In genomic region chr5:67006152-67006848, GRCh38 we compare ENCODE assay signal across 11 cellular contexts.
DNase-seq lines count a peak whose midpoint lies in the region; ATAC-seq, FAIRE-seq and TF ChIP-seq lines count a peak whose summit lies in the region.
"Had no signal": no experiment of that assay in that cellular context is flagged by ENCODE, and none has a peak within 500 bp of the region (broad histone marks: within the 10 kb centered on the region; RNA-seq: fewer than 3 reads in every experiment).

No MANE protein-coding gene starts in this region.

- intact Hi-C loops in activated T-helper 2 cell treated with anti-CD3 and anti-CD28 coated beads, Interferon-gamma antibody, Interleukin-2, Interleukin-4, amounts not matched to agents 10 μg/mL and 5 μg/mL and 100 μg/mL, durations not matched to agents 14 hours and 24 hours and 36 hours (cut with micrococcal nuclease) = loop anchor here (10.0 kb wide), 3 partner anchors 1209 to 1429 kb away; partner anchors contain the start of gene PIK3R1

- FAIRE-seq in keratinocyte (lab: Jason Lieb, UNC) = peak; percentile 66

- no peak for TF ChIP-seq POLR2A in GM18505 (IDR thresholded peaks at IDR 0.05; ENCODE audit: borderline replicate concordance, extremely low read depth, insufficient read depth, insufficient read length)

- no peaks in the 10 kb centered on the region for H3K9me3 Mint-ChIP-seq in activated T-cell treated with anti-CD3 and anti-CD28 coated beads, Interleukin-2, amount 50 U/mL, for 24 hours
- H3K9me3 Mint-ChIP-seq in activated T-helper 2 cell treated with anti-CD3 and anti-CD28 coated beads, Interferon-gamma antibody, Interleukin-2, Interleukin-4, amounts not matched to agents 10 μg/mL and 5 μg/mL and 100 μg/mL, durations not matched to agents 14 hours and 24 hours and 36 hours = no peaks in the 10 kb centered on the region
- H3K9me3 Mint-ChIP-seq: IgD-negative memory B cell had no signal

- peaks cover 11% of the 10 kb centered on the region for H3K36me3 Mint-ChIP-seq in activated T-cell treated with anti-CD3 and anti-CD28 coated beads, Interleukin-2, amount 50 U/mL, for 24 hours (ENCODE audit: low read depth)
- H3K36me3 Mint-ChIP-seq in activated T-helper 2 cell treated with anti-CD3 and anti-CD28 coated beads, Interferon-gamma antibody, Interleukin-2, Interleukin-4, amounts not matched to agents 10 μg/mL and 5 μg/mL and 100 μg/mL, durations not matched to agents 14 hours and 24 hours and 36 hours (ENCODE audit: low read depth) = no peaks in the 10 kb centered on the region
- H3K36me3 Mint-ChIP-seq: IgD-negative memory B cell had no signal

- H3K27me3 ChIP-seq in keratinocyte (ENCODE audit: control insufficient read depth, extremely low read depth, insufficient read depth, low read length) = no peaks in the 10 kb centered on the region
- H3K27me3 ChIP-seq in subcutaneous abdominal adipose tissue (ENCODE audit: control insufficient read depth in 5 of 5, insufficient read depth in 4 of 5, low read length in 5 of 5) = no peaks in the 10 kb centered on the region

- H3K4me3 ChIP-seq in keratinocyte (ENCODE audit: control insufficient read depth in 2 of 3, extremely low read depth in 1 of 3, insufficient read depth in 2 of 3, low read depth in 1 of 3, low read length in 3 of 3) = peak overlapping the region; percentile 66 to 98 (median 87)
- peak overlapping the region; percentile 51 to 79 (median 72) for H3K4me3 ChIP-seq in subcutaneous abdominal adipose tissue (ENCODE audit: low read depth in 1 of 5, low read length in 5 of 5)

- peaks cover 54% of the 10 kb centered on the region for H3K79me2 ChIP-seq in keratinocyte (ENCODE audit: control insufficient read depth, insufficient read depth, low read length)

- no peak for TF ChIP-seq CTCF in keratinocyte (optimal IDR thresholded peaks at IDR 0.05 in 1 of 3, IDR thresholded peaks at IDR 0.05 in 1 of 3, conservative IDR thresholded peaks at IDR 0.05 in 1 of 3; ENCODE audit: extremely low read depth in 1 of 3, insufficient read depth in 2 of 3, low read length in 3 of 3)

- H3K27me3 Mint-ChIP-seq in activated T-cell treated with anti-CD3 and anti-CD28 coated beads, Interleukin-2, amount 50 U/mL, for 24 hours = no peaks in the 10 kb centered on the region
- H3K27me3 Mint-ChIP-seq in activated T-helper 2 cell treated with anti-CD3 and anti-CD28 coated beads, Interferon-gamma antibody, Interleukin-2, Interleukin-4, amounts not matched to agents 10 μg/mL and 5 μg/mL and 100 μg/mL, durations not matched to agents 14 hours and 24 hours and 36 hours (ENCODE audit: low read depth) = peaks cover 10% of the 10 kb centered on the region

- H4K20me1 ChIP-seq in keratinocyte (ENCODE audit: control insufficient read depth, extremely low read depth, insufficient read depth, low read length) = no peaks in the 10 kb centered on the region

- no peak overlapping the region for H2AFZ ChIP-seq in keratinocyte (ENCODE audit: control insufficient read depth, low read length)

- H3K27ac ChIP-seq in keratinocyte (ENCODE audit: control insufficient read depth, insufficient read depth, low read length) = peak overlapping the region; percentile 97
- H3K27ac ChIP-seq in subcutaneous abdominal adipose tissue (ENCODE audit: low read depth, low read length) = peak overlapping the region; percentile 90

- H3K36me3 ChIP-seq in keratinocyte (ENCODE audit: control insufficient read depth in 2 of 2, extremely low read depth in 1 of 2, insufficient read depth in 2 of 2, low read length in 2 of 2) (no peaks in the 10 kb centered on the region), subcutaneous abdominal adipose tissue (ENCODE audit: control insufficient read depth in 5 of 5, insufficient read depth in 5 of 5, low read length in 5 of 5) (no peaks in the 10 kb centered on the region)

- peaks cover 86% of the 10 kb centered on the region for H3K4me1 Mint-ChIP-seq in activated T-cell treated with anti-CD3 and anti-CD28 coated beads, Interleukin-2, amount 50 U/mL, for 24 hours (ENCODE audit: low read depth)
- H3K4me1 Mint-ChIP-seq in activated T-helper 2 cell treated with anti-CD3 and anti-CD28 coated beads, Interferon-gamma antibody, Interleukin-2, Interleukin-4, amounts not matched to agents 10 μg/mL and 5 μg/mL and 100 μg/mL, durations not matched to agents 14 hours and 24 hours and 36 hours (ENCODE audit: low read depth) = peaks cover 73% of the 10 kb centered on the region

- H3K9ac ChIP-seq in keratinocyte (ENCODE audit: control insufficient read depth, extremely low read depth, insufficient read depth, low read length) (peak overlapping the region; percentile 97), subcutaneous abdominal adipose tissue (ENCODE audit: low read length in 5 of 5) (no peak overlapping the region)

- no peak for ATAC-seq in GM18505 (IDR thresholded peaks at IDR 0.05; ENCODE audit: unreplicated experiment)
- no peak for ATAC-seq in HG03460 (IDR thresholded peaks at IDR 0.05; ENCODE audit: unreplicated experiment)

- peak overlapping the region; percentile 86 for H3K4me3 Mint-ChIP-seq in activated T-cell treated with anti-CD3 and anti-CD28 coated beads, Interleukin-2, amount 50 U/mL, for 24 hours
- H3K4me3 Mint-ChIP-seq in activated T-helper 2 cell treated with anti-CD3 and anti-CD28 coated beads, Interferon-gamma antibody, Interleukin-2, Interleukin-4, amounts not matched to agents 10 μg/mL and 5 μg/mL and 100 μg/mL, durations not matched to agents 14 hours and 24 hours and 36 hours (ENCODE audit: low read depth) = peak overlapping the region; percentile 82

- peak overlapping the region; percentile 92 for H3K4me2 ChIP-seq in keratinocyte (ENCODE audit: control insufficient read depth, extremely low read depth, insufficient read depth, low read depth, low read length)

- H3K4me1 ChIP-seq in keratinocyte (ENCODE audit: control insufficient read depth, extremely low read depth, insufficient read depth, low read length) (peaks cover 50% of the 10 kb centered on the region), subcutaneous abdominal adipose tissue (ENCODE audit: control insufficient read depth in 5 of 5, insufficient read depth in 5 of 5, low read length in 5 of 5) (peaks cover 0 to 82% (median 67%) of the 10 kb centered on the region in 5 donors)

- DNase-seq in activated T-cell treated with anti-CD3 and anti-CD28 coated beads, Interleukin-2, amount 50 U/mL, for 24 hours = no peak
- no peak for DNase-seq in activated T-cell treated with anti-CD3 and anti-CD28 coated beads, Interleukin-2, amount 50 U/mL, for 1 hour
- no peak for DNase-seq in activated T-helper 2 cell treated with anti-CD3 and anti-CD28 coated beads, Interferon-gamma antibody, Interleukin-2, Interleukin-4, amounts not matched to agents 10 μg/mL and 5 μg/mL and 100 μg/mL, durations not matched to agents 14 hours and 24 hours and 36 hours (ENCODE audit: low spot score)
- no peak for DNase-seq in keratinocyte (ENCODE audit: low read depth, low spot score)
- no peak for DNase-seq in NOMO-1 treated with DMSO at 0.1 percent for 48 hours (lab: John Stamatoyannopoulos, UW; ENCODE audit: unreplicated experiment)
- DNase-seq: activated effector memory CD4-positive, alpha-beta T cell treated with anti-CD3 and anti-CD28 coated beads, Interleukin-2, amount 50 U/mL, for 16 hours; NCI-H510A treated with DMSO at 0.1 percent for 48 hours had no signal

- dilution Hi-C loops in keratinocyte (cut with MboI; ENCODE audit: extremely low pct_ligation_motif_present, low sequenced_read_pairs) = no loop called here

- H3K27ac Mint-ChIP-seq in activated T-cell treated with anti-CD3 and anti-CD28 coated beads, Interleukin-2, amount 50 U/mL, for 24 hours = peak overlapping the region; percentile 96
- H3K27ac Mint-ChIP-seq in activated T-helper 2 cell treated with anti-CD3 and anti-CD28 coated beads, Interferon-gamma antibody, Interleukin-2, Interleukin-4, amounts not matched to agents 10 μg/mL and 5 μg/mL and 100 μg/mL, durations not matched to agents 14 hours and 24 hours and 36 hours = peak overlapping the region; percentile 9

- H3K9me3 ChIP-seq in keratinocyte (ENCODE audit: control insufficient read depth, low read depth, low read length) = no peaks in the 10 kb centered on the region
- no peaks in the 10 kb centered on the region for H3K9me3 ChIP-seq in subcutaneous abdominal adipose tissue (ENCODE audit: control insufficient read depth in 5 of 5, low read length in 5 of 5)

- H3K9me1 ChIP-seq in keratinocyte (ENCODE audit: control insufficient read depth, extremely low read depth, insufficient read depth, low read length) = no peaks in the 10 kb centered on the region
